In the genomic region with DNA sequence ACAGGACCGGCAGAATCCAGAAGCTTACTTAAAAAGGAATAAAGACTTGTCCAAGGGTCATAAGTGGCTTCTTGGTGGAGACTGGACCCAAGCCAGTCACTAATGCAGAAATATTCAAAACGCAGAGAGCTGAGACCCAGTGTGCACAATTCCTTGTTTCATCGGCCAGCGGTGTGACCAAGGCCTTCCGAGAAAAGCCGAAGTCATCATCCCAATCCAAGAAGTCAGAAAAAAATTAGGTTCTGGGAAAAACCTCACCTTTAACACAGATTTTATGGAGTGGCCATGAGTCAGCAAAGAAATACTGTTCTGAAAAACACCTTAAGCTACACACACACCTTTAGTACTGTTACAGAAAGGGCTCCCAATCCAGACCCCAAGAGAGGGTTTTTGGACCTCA, we compare ENCODE assay signal across 2 cellular contexts.
TF ChIP-seq lines count a peak whose summit lies in the region.

No MANE protein-coding gene starts in this region.

TF ChIP-seq in SK-N-SH, 30 proteins besides CTCF, POLR2A, EP300 and RAD21 (continued from another document):
- TF ChIP-seq, protein P1, sequence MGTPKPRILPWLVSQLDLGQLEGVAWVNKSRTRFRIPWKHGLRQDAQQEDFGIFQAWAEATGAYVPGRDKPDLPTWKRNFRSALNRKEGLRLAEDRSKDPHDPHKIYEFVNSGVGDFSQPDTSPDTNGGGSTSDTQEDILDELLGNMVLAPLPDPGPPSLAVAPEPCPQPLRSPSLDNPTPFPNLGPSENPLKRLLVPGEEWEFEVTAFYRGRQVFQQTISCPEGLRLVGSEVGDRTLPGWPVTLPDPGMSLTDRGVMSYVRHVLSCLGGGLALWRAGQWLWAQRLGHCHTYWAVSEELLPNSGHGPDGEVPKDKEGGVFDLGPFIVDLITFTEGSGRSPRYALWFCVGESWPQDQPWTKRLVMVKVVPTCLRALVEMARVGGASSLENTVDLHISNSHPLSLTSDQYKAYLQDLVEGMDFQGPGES (IDR thresholded peaks at IDR 0.05; ENCODE audit: low read depth, low read length): no peak
- no peak for TF ChIP-seq EZH2phosphoT487 (IDR thresholded peaks at IDR 0.05; ENCODE audit: borderline replicate concordance, low read depth)
- TF ChIP-seq TCF12 (IDR thresholded peaks at IDR 0.05): no peak
- TF ChIP-seq SMC3 (IDR thresholded peaks at IDR 0.05; ENCODE audit: low read depth, low read length): no peak
- no peak for TF ChIP-seq FOSL2 (IDR thresholded peaks at IDR 0.05; ENCODE audit: borderline replicate concordance, low read depth)
- no peak for TF ChIP-seq YY1 (IDR thresholded peaks at IDR 0.05; ENCODE audit: low read depth)
- no peak for TF ChIP-seq RXRA (IDR thresholded peaks at IDR 0.05; ENCODE audit: borderline replicate concordance, low read depth)
- no peak for TF ChIP-seq NRF1 (IDR thresholded peaks at IDR 0.05; ENCODE audit: low read depth, low read length)

TF ChIP-seq in SK-N-SH treated with all-trans-retinoic acid at 6 μM for 48 hours, 23 proteins besides CTCF, POLR2A, EP300 and RAD21 (continued from another document):
- TF ChIP-seq, protein P2, sequence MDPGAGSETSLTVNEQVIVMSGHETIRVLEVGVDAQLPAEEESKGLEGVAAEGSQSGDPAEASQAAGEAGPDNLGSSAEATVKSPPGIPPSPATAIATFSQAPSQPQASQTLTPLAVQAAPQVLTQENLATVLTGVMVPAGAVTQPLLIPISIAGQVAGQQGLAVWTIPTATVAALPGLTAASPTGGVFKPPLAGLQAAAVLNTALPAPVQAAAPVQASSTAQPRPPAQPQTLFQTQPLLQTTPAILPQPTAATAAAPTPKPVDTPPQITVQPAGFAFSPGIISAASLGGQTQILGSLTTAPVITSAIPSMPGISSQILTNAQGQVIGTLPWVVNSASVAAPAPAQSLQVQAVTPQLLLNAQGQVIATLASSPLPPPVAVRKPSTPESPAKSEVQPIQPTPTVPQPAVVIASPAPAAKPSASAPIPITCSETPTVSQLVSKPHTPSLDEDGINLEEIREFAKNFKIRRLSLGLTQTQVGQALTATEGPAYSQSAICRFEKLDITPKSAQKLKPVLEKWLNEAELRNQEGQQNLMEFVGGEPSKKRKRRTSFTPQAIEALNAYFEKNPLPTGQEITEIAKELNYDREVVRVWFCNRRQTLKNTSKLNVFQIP (CRISPR knock-in tag; IDR thresholded peaks at IDR 0.05; ENCODE audit: borderline replicate concordance, low read depth): no peak
- TF ChIP-seq, protein P3, sequence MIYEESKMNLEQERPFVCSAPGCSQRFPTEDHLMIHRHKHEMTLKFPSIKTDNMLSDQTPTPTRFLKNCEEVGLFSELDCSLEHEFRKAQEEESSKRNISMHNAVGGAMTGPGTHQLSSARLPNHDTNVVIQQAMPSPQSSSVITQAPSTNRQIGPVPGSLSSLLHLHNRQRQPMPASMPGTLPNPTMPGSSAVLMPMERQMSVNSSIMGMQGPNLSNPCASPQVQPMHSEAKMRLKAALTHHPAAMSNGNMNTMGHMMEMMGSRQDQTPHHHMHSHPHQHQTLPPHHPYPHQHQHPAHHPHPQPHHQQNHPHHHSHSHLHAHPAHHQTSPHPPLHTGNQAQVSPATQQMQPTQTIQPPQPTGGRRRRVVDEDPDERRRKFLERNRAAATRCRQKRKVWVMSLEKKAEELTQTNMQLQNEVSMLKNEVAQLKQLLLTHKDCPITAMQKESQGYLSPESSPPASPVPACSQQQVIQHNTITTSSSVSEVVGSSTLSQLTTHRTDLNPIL (CRISPR knock-in tag; IDR thresholded peaks at IDR 0.05; ENCODE audit: low read depth): no peak
- no peak for TF ChIP-seq SNAI2 (CRISPR knock-in tag; IDR thresholded peaks at IDR 0.05)
- no peak for TF ChIP-seq ZFP30 (CRISPR knock-in tag; IDR thresholded peaks at IDR 0.05)
- TF ChIP-seq RARB (CRISPR knock-in tag; IDR thresholded peaks at IDR 0.05): no peak
- TF ChIP-seq ZNF70 (CRISPR knock-in tag; IDR thresholded peaks at IDR 0.05): no peak
- TF ChIP-seq ARNTL (CRISPR knock-in tag; IDR thresholded peaks at IDR 0.05; ENCODE audit: borderline replicate concordance, low read depth): no peak
- no peak for TF ChIP-seq GLIS3 (CRISPR knock-in tag; IDR thresholded peaks at IDR 0.05)
TF ChIP-seq in SK-N-SH treated with all-trans-retinoic acid at 6 μM for 48 hours: peak in this region for 0.
